In genomic region chr22:46025973-46026906, GRCh38 we compare ENCODE assay signal across 1 cellular context.
TF ChIP-seq lines count a peak whose summit lies in the region.

No MANE protein-coding gene starts in this region.

TF ChIP-seq in HepG2, 621 proteins besides CTCF, POLR2A, EP300 and RAD21 (continued from another document):
- no peak for TF ChIP-seq FUBP1 (CRISPR knock-in tag; IDR thresholded peaks at IDR 0.05; ENCODE audit: borderline replicate concordance)
- no peak for TF ChIP-seq SPEN (CRISPR knock-in tag; IDR thresholded peaks at IDR 0.05; ENCODE audit: low read depth)
